36 cellular contexts compared by ENCODE assay signal in the genomic region with DNA sequence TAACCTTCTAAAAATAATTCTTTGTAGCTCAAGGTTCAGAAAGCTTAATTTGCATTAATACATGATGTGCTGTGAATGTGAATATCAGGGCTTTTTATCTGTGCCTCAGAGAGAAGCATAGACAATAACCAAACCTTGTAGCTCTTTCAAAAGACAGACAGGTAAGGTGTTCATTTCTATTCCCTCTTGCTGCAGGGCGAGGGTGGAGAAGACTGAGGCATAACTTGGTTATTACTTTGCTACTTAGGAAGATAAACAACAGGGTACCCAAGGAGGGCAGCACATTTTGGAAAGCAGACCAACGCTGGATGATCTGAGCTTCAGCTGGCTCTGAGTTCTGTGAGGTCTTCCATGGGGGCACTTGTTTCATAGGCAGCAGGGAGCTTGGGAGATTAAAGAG.
"Had no signal": no experiment of that assay in that cellular context is flagged by ENCODE, and none has a peak within 500 bp of the region (broad histone marks: within the 10 kb centered on the region; RNA-seq: fewer than 3 reads in every experiment).

No MANE protein-coding gene starts in this region.

- H3K27ac ChIP-seq: adrenal gland, ascending aorta, body of pancreas, brain microvascular endothelial cell, breast epithelium, cardiac muscle cell had no signal

- H3K4me1 ChIP-seq: adrenal gland, ascending aorta, body of pancreas, breast epithelium had no signal

- ATAC-seq: activated naive CD4-positive, alpha-beta T cell treated with anti-CD3 and anti-CD28 coated beads, Interleukin-2, amount 50 U/mL, for 72 hours; activated naive CD8-positive, alpha-beta T cell treated with anti-CD3 and anti-CD28 coated beads, Interleukin-2, amount 50 U/mL, for 24 hours; activated T-cell treated with anti-CD3 and anti-CD28 coated beads, Interleukin-2, amount 50 U/mL, for 72 hours; activated T-helper 17 cell treated with anti-CD3 and anti-CD28 coated beads, Interleukin-2, amount 50 U/mL, for 72 hours; body of pancreas had no signal

- H3K36me3 Mint-ChIP-seq: activated naive CD4-positive, alpha-beta T cell treated with anti-CD3 and anti-CD28 coated beads, Interleukin-2, amount 10 ng/mL, durations not matched to agents 7 days and 5 days; activated naive CD4-positive, alpha-beta T cell treated with anti-CD3 and anti-CD28 coated beads, Interleukin-2, amount 50 U/mL, for 24 hours; activated naive CD4-positive, alpha-beta T cell treated with anti-CD3 and anti-CD28 coated beads, Interleukin-2, amount 50 U/mL, for 72 hours; activated naive CD8-positive, alpha-beta T cell; activated naive CD8-positive, alpha-beta T cell treated with anti-CD3 and anti-CD28 coated beads for 36 hours; activated naive CD8-positive, alpha-beta T cell treated with anti-CD3 and anti-CD28 coated beads, Interleukin-2, amount 10 ng/mL, durations not matched to agents 7 days and 5 days; brain had no signal

- H3K4me1 Mint-ChIP-seq: activated naive CD4-positive, alpha-beta T cell treated with anti-CD3 and anti-CD28 coated beads, Interleukin-2, amount 10 ng/mL, durations not matched to agents 7 days and 5 days; activated naive CD4-positive, alpha-beta T cell treated with anti-CD3 and anti-CD28 coated beads, Interleukin-2, amount 50 U/mL, for 24 hours; activated naive CD8-positive, alpha-beta T cell treated with anti-CD3 and anti-CD28 coated beads for 36 hours; activated naive CD8-positive, alpha-beta T cell treated with anti-CD3 and anti-CD28 coated beads, Interleukin-2, amount 10 ng/mL, durations not matched to agents 7 days and 5 days; activated naive CD8-positive, alpha-beta T cell treated with anti-CD3 and anti-CD28 coated beads, Interleukin-2, amount 50 U/mL, for 24 hours; activated T-helper 17 cell treated with anti-CD3 and anti-CD28 coated beads, Interleukin-2, amount 50 U/mL, for 72 hours; brain; central memory CD8-positive, alpha-beta T cell had no signal

- H3K4me3 ChIP-seq: adrenal gland, ascending aorta, body of pancreas, breast epithelium, cardiac muscle cell had no signal

- H3K27me3 ChIP-seq: adrenal gland, ascending aorta, body of pancreas, brain microvascular endothelial cell, breast epithelium, cardiac muscle cell had no signal

- H3K27me3 Mint-ChIP-seq: activated naive CD4-positive, alpha-beta T cell treated with anti-CD3 and anti-CD28 coated beads, Interleukin-2, amount 10 ng/mL, durations not matched to agents 7 days and 5 days; activated naive CD4-positive, alpha-beta T cell treated with anti-CD3 and anti-CD28 coated beads, Interleukin-2, amount 50 U/mL, for 24 hours; activated naive CD8-positive, alpha-beta T cell; activated naive CD8-positive, alpha-beta T cell treated with anti-CD3 and anti-CD28 coated beads for 36 hours; activated naive CD8-positive, alpha-beta T cell treated with anti-CD3 and anti-CD28 coated beads, Interleukin-2, amount 10 ng/mL, durations not matched to agents 7 days and 5 days; activated naive CD8-positive, alpha-beta T cell treated with anti-CD3 and anti-CD28 coated beads, Interleukin-2, amount 50 U/mL, for 24 hours; activated T-cell treated with anti-CD3 and anti-CD28 coated beads, Interleukin-2, amount 50 U/mL, for 24 hours; activated T-helper 17 cell treated with anti-CD3 and anti-CD28 coated beads, Interleukin-2, amount 50 U/mL, for 72 hours; central memory CD8-positive, alpha-beta T cell had no signal

- DNase-seq: activated effector memory CD4-positive, alpha-beta T cell treated with anti-CD3 and anti-CD28 coated beads, Interleukin-2, amount 50 U/mL, for 16 hours; activated effector memory CD4-positive, alpha-beta T cell treated with Interleukin-2 at 50 U/mL for 16 hours; activated gamma-delta T cell; activated gamma-delta T cell treated with Interleukin-2 at 50 U/mL for 16 hours; activated naive CD4-positive, alpha-beta T cell; activated naive CD4-positive, alpha-beta T cell treated with anti-CD3 and anti-CD28 coated beads for 36 hours; activated naive CD4-positive, alpha-beta T cell treated with anti-CD3 and anti-CD28 coated beads, Interleukin-2, amount 10 ng/mL, durations not matched to agents 7 days and 5 days; activated naive CD4-positive, alpha-beta T cell treated with anti-CD3 and anti-CD28 coated beads, Interleukin-2, amount 50 U/mL, for 16 hours; activated naive CD4-positive, alpha-beta T cell treated with Interleukin-2 at 50 U/mL for 16 hours; activated naive CD8-positive, alpha-beta T cell treated with anti-CD3 and anti-CD28 coated beads for 36 hours; activated naive CD8-positive, alpha-beta T cell treated with anti-CD3 and anti-CD28 coated beads, Interleukin-2, amount 10 ng/mL, durations not matched to agents 7 days and 5 days; activated naive CD8-positive, alpha-beta T cell treated with anti-CD3 and anti-CD28 coated beads, Interleukin-2, amount 50 U/mL, for 24 hours; activated T-cell treated with anti-CD3 and anti-CD28 coated beads, Interleukin-2, amount 50 U/mL, for 1 hour; activated T-cell treated with anti-CD3 and anti-CD28 coated beads, Interleukin-2, amount 50 U/mL, for 24 hours; activated T-cell treated with anti-CD3 and anti-CD28 coated beads, Interleukin-2, amount 50 U/mL, for 48 hours; activated T-cell treated with anti-CD3 and anti-CD28 coated beads, Interleukin-2, amount 50 U/mL, for 72 hours; adrenal gland; amniotic stem cell; amygdala; anterior cingulate cortex; aorta; body of pancreas; brain microvascular endothelial cell; central memory CD4-positive, alpha-beta T cell; cerebellar nuclear complex had no signal

- H3K4me3 Mint-ChIP-seq: activated naive CD4-positive, alpha-beta T cell treated with anti-CD3 and anti-CD28 coated beads for 36 hours; activated naive CD4-positive, alpha-beta T cell treated with anti-CD3 and anti-CD28 coated beads, Interleukin-2, amount 10 ng/mL, durations not matched to agents 7 days and 5 days; activated naive CD4-positive, alpha-beta T cell treated with anti-CD3 and anti-CD28 coated beads, Interleukin-2, amount 50 U/mL, for 24 hours; activated naive CD8-positive, alpha-beta T cell; activated naive CD8-positive, alpha-beta T cell treated with anti-CD3 and anti-CD28 coated beads for 36 hours; activated naive CD8-positive, alpha-beta T cell treated with anti-CD3 and anti-CD28 coated beads, Interleukin-2, amount 10 ng/mL, durations not matched to agents 7 days and 5 days; activated naive CD8-positive, alpha-beta T cell treated with anti-CD3 and anti-CD28 coated beads, Interleukin-2, amount 50 U/mL, for 24 hours; activated T-cell treated with anti-CD3 and anti-CD28 coated beads, Interleukin-2, amount 50 U/mL, for 24 hours; activated T-cell treated with anti-CD3 and anti-CD28 coated beads, Interleukin-2, amount 50 U/mL, for 72 hours; activated T-helper 1 cell treated with anti-CD3 and anti-CD28 coated beads, Interleukin-12 subunit alpha, Interleukin-12 subunit beta, Interleukin-2, Interleukin-4 antibody, amounts not matched to agents 30 ng/mL and 10 ng/mL and 1 ng/mL, durations not matched to agents 14 hours and 24 hours and 36 hours; activated T-helper 17 cell treated with anti-CD3 and anti-CD28 coated beads, Interleukin-2, amount 50 U/mL, for 72 hours; brain; central memory CD8-positive, alpha-beta T cell had no signal

- H3K36me3 ChIP-seq: adrenal gland, ascending aorta, brain microvascular endothelial cell, breast epithelium, cardiac muscle cell had no signal

- H3K9me3 Mint-ChIP-seq: activated naive CD4-positive, alpha-beta T cell treated with anti-CD3 and anti-CD28 coated beads for 36 hours; activated naive CD4-positive, alpha-beta T cell treated with anti-CD3 and anti-CD28 coated beads, Interleukin-2, amount 10 ng/mL, durations not matched to agents 7 days and 5 days; activated naive CD8-positive, alpha-beta T cell treated with anti-CD3 and anti-CD28 coated beads for 36 hours; activated naive CD8-positive, alpha-beta T cell treated with anti-CD3 and anti-CD28 coated beads, Interleukin-2, amount 10 ng/mL, durations not matched to agents 7 days and 5 days; activated naive CD8-positive, alpha-beta T cell treated with anti-CD3 and anti-CD28 coated beads, Interleukin-2, amount 50 U/mL, for 24 hours; activated T-helper 1 cell treated with anti-CD3 and anti-CD28 coated beads, Interleukin-12 subunit alpha, Interleukin-12 subunit beta, Interleukin-2, Interleukin-4 antibody, amounts not matched to agents 30 ng/mL and 10 ng/mL and 1 ng/mL, durations not matched to agents 14 hours and 24 hours and 36 hours; activated T-helper 17 cell treated with anti-CD3 and anti-CD28 coated beads, Interleukin-2, amount 50 U/mL, for 72 hours; activated T-helper 2 cell treated with anti-CD3 and anti-CD28 coated beads, Interferon-gamma antibody, Interleukin-2, Interleukin-4, amounts not matched to agents 10 μg/mL and 5 μg/mL and 100 μg/mL, durations not matched to agents 14 hours and 24 hours and 36 hours; brain had no signal
